Comparison of ENCODE assay signal across 8 cellular contexts in genomic region chr17:80414803-80415625, GRCh38. TPM values are rescaled to one million over a fixed set of nuclear protein-coding genes. Genes with fewer than 3 reads are reported as not detected.
DNase-seq lines count a peak whose midpoint lies in the region; FAIRE-seq and TF ChIP-seq lines count a peak whose summit lies in the region.

Gene ENDOV, plus strand, starts transcription at chr17:80415167. Its CDS starts 28 bp downstream, at chr17:80415195.

- H3K27me3 ChIP-seq in GM23248 (replicated peaks; ENCODE audit: insufficient read depth) = no peaks in the 10 kb centered on the region
- H3K27me3 ChIP-seq in esophagus muscularis mucosa = no peaks in the 10 kb centered on the region
- no peaks in the 10 kb centered on the region for H3K27me3 ChIP-seq in muscle layer of colon (ENCODE audit: control insufficient read depth in 1 of 2, insufficient read depth in 2 of 2, low read length in 2 of 2)

- H3F3A ChIP-seq in GM23248 (ENCODE audit: insufficient read depth) = no peaks in the 10 kb centered on the region

- WGBS in GM23248 (ENCODE audit: low coverage in 1 of 2, low lambda C conversion rate in 2 of 2, missing lambda C conversion rate in 2 of 2), 2 experiments = 1 to 2% methylated on average over 57 to 90 of the region's 97 CpGs
- WGBS in esophagus muscularis mucosa = no CpG with 5 or more reads among the region's 97 CpGs

- TF ChIP-seq CTCF in esophagus muscularis mucosa (IDR thresholded peaks at IDR 0.05) = peak in 1 of 3 experiments; percentile 15

- no peak for TF ChIP-seq EP300 in esophagus muscularis mucosa (IDR thresholded peaks at IDR 0.05)

- H3K4me1 ChIP-seq in GM23248 (ENCODE audit: insufficient read depth) = peaks cover 8% of the 10 kb centered on the region; the same call in 1 of the 2 replicates
- peaks cover 26 to 46% (median 34%) of the 10 kb centered on the region in 4 donors for H3K4me1 ChIP-seq in esophagus muscularis mucosa
- peaks cover 21% of the 10 kb centered on the region for H3K4me1 ChIP-seq in muscle layer of colon (ENCODE audit: insufficient read depth, low read length)

- H3K79me2 ChIP-seq in GM23248 (ENCODE audit: insufficient read depth) = peaks cover 32% of the 10 kb centered on the region

- peak within 1 kb of the TSS; percentile 95 for H3K4me3 ChIP-seq in GM23248
- H3K4me3 ChIP-seq in esophagus muscularis mucosa = peak within 1 kb of the TSS; percentile 77 to 87 (median 84)
- peak within 1 kb of the TSS; percentile 97 to 100 for H3K4me3 ChIP-seq in muscle layer of colon (ENCODE audit: low read depth in 1 of 2, low read length in 2 of 2)

- H3K36me3 ChIP-seq in GM23248 (ENCODE audit: low read depth) (no peaks in the 10 kb centered on the region; the same call in 1 of the 2 replicates), esophagus muscularis mucosa (peaks cover 0 to 23% (median 11%) of the 10 kb centered on the region in 4 donors), muscle layer of colon (ENCODE audit: insufficient read depth, low read length) (peaks cover 20% of the 10 kb centered on the region)

- intact Hi-C loops in esophagus muscularis mucosa (cut with DNase I) = no loop called here

- TF ChIP-seq POLR2A in esophagus muscularis mucosa (IDR thresholded peaks at IDR 0.05; ENCODE audit: low read depth) = peak; percentile 18

- no peaks in the 10 kb centered on the region for H3K9me3 ChIP-seq in GM23248 (ENCODE audit: low read depth)
- H3K9me3 ChIP-seq in esophagus muscularis mucosa = no peaks in the 10 kb centered on the region
- H3K9me3 ChIP-seq in muscle layer of colon (ENCODE audit: low read length) = no peaks in the 10 kb centered on the region

- H2AFZ ChIP-seq in GM23248 = peak within 1 kb of the TSS; percentile 79

- DNase-seq in DMS79 (lab: John Stamatoyannopoulos, UW) (peak; percentile 41), GM23248 (peak; percentile 98), Kasumi-1 (lab: John Stamatoyannopoulos, UW) (peak; percentile 95), RCC 7860 (ENCODE audit: low spot score) (peak; percentile 79), esophagus muscularis mucosa (ENCODE audit: extremely low spot score) (peak; percentile 99)
- DNase-seq in activated T-cell treated with anti-CD3 and anti-CD28 coated beads, Interleukin-2, amount 50 U/mL, for 48 hours = peak; percentile 93 to 94
- DNase-seq in stimulated activated CD8-positive, alpha-beta memory T cell treated with anti-CD3 and anti-CD28 coated beads, Interleukin-4, amount 100 ng/mL, for 48 hours = peak; percentile 95

- peaks cover 7% of the 10 kb centered on the region; the same call in 1 of the 2 replicates for H4K20me1 ChIP-seq in GM23248 (ENCODE audit: insufficient read depth)

- in situ Hi-C loops in GM23248 (cut with MboI) = no loop called here

- H3K9ac ChIP-seq in GM23248 = peak within 1 kb of the TSS; percentile 90
- H3K9ac ChIP-seq in muscle layer of colon (ENCODE audit: low read length) = peak within 1 kb of the TSS; percentile 86

- peak within 1 kb of the TSS; percentile 90 for H3K4me2 ChIP-seq in GM23248 (ENCODE audit: unreplicated experiment)

- H3K27ac ChIP-seq in GM23248 = peak within 1 kb of the TSS; percentile 89
- peak within 1 kb of the TSS; percentile 94 to 97 (median 96) for H3K27ac ChIP-seq in esophagus muscularis mucosa (replicated peaks in 1 of 4)
- H3K27ac ChIP-seq in muscle layer of colon (ENCODE audit: low read depth, low read length) = peak within 1 kb of the TSS; percentile 98

- FAIRE-seq in RCC 7860 (lab: Jason Lieb, UNC) = no peak

- H3K9me2 ChIP-seq in GM23248 (ENCODE audit: insufficient read depth) = no peaks in the 10 kb centered on the region

RNA-seq across cellular contexts. Expression of gene ENDOV, which starts in this region (rescaled TPM):
- total RNA-seq in GM23248 (2014; rRNA removed; shearing (Covaris generic)) = 25.1 and 50.3 TPM in 2 replicates
- 25.7 TPM in 2 replicates for polyA plus RNA-seq in GM23248 (2016; fragmentation: Nextera tagmentation; extraction: Ambion mirVana)
- 10 to 100 TPM in 3 of 4 donors, 1 to 10 TPM in 1; 9.1 to 14.7 (median 13.0) TPM for total RNA-seq in esophagus muscularis mucosa

Comparison
In these comparisons a context has a peak if more than half of its experiments do, and no peak if none do; other contexts are left out.
1. Peak in every context shown above with its lines: DNase-seq, H3K4me3 ChIP-seq and H3K27ac ChIP-seq.
2. DNase-seq: peak in every context shown above with its lines; median percentile 99 in esophagus muscularis mucosa; 98 in GM23248; 95 in Kasumi-1; 95 in stimulated activated CD8-positive, alpha-beta memory T cell treated with anti-CD3 and anti-CD28 coated beads, Interleukin-4, amount 100 ng/mL, for 48 hours; 94 in activated T-cell treated with anti-CD3 and anti-CD28 coated beads, Interleukin-2, amount 50 U/mL, for 48 hours; 79 in RCC 7860; 41 in DMS79.